8 cellular contexts compared by ENCODE assay signal in genomic region chr17:76623271-76624146, GRCh38. TPM values are rescaled to one million over a fixed set of nuclear protein-coding genes. Genes with fewer than 3 reads are reported as not detected.
DNase-seq lines count a peak whose midpoint lies in the region; ATAC-seq and TF ChIP-seq lines count a peak whose summit lies in the region.

No MANE protein-coding gene starts in this region.

- DNase-seq in GDM1 (lab: John Stamatoyannopoulos, UW) = peak; percentile 59
- DNase-seq in NB4 (ENCODE audit: low read depth) = peak; percentile 73
- DNase-seq in T-helper 1 cell = peak; percentile 37 to 69 (median 66)
- peak; percentile 37 for DNase-seq in activated naive CD8-positive, alpha-beta T cell treated with anti-CD3 and anti-CD28 coated beads, Interleukin-2, amount 50 U/mL, for 16 hours (ENCODE audit: low read depth, low spot score)
- peak; percentile 61 to 90 (median 72) for DNase-seq in heart left ventricle
- peak; percentile 27 for DNase-seq in putamen (ENCODE audit: low spot score)
- DNase-seq in vagina (ENCODE audit: extremely low spot score in 2 of 2) = no peak

- H3K36me3 ChIP-seq in heart left ventricle (peaks cover 0 to 9% (median 0%) of the 10 kb centered on the region in 9 donors), vagina (no peaks in the 10 kb centered on the region)

- no peaks in the 10 kb centered on the region for H3K9me3 ChIP-seq in heart left ventricle
- H3K9me3 ChIP-seq in vagina = no peaks in the 10 kb centered on the region

- WGBS in heart left ventricle, 4 donors = 28 to 32% (median 31%) methylated on average over 18 of the region's 18 CpGs

- H3K4me1 ChIP-seq in heart left ventricle (peaks cover 0 to 7% (median 0%) of the 10 kb centered on the region in 12 donors), vagina (peaks cover 9% of the 10 kb centered on the region)

- ATAC-seq in heart left ventricle = peak; percentile 47 to 95 (median 90)
- no peak for ATAC-seq in HG02571 (IDR thresholded peaks at IDR 0.05; ENCODE audit: unreplicated experiment)

- intact Hi-C loops in heart left ventricle (cut with DNase I) (loop anchor here (1.0 to 10.0 kb wide), 11 partner anchors 36 to 101 kb away; partner anchors contain the start of genes MXRA7 (in 2 of the 10) and ST6GALNAC2 (in 1 of the 10)), vagina (cut with DNase I) (no loop called here)

- H3K4me3 ChIP-seq in NB4 (ENCODE audit: low read depth, low read length) (no peak overlapping the region), heart left ventricle (no peak overlapping the region), vagina (no peak overlapping the region)

- H3K27ac ChIP-seq in heart left ventricle (no peak overlapping the region), vagina (no peak overlapping the region)

- no peaks in the 10 kb centered on the region for H3K27me3 ChIP-seq in heart left ventricle
- no peaks in the 10 kb centered on the region for H3K27me3 ChIP-seq in vagina

- TF ChIP-seq POLR2A in NB4 (IDR thresholded peaks at IDR 0.05; ENCODE audit: extremely low read depth, insufficient read length) = no peak
- no peak for TF ChIP-seq POLR2A in heart left ventricle (IDR thresholded peaks at IDR 0.05)
- TF ChIP-seq POLR2A in vagina (IDR thresholded peaks at IDR 0.05) = no peak

- peak; percentile 90 for TF ChIP-seq CTCF in NB4 (IDR thresholded peaks at IDR 0.05; ENCODE audit: low read depth, low read length)
- peak; percentile 93 to 98 (median 96) for TF ChIP-seq CTCF in heart left ventricle (IDR thresholded peaks at IDR 0.05)
- TF ChIP-seq CTCF in vagina (IDR thresholded peaks at IDR 0.05) = peak; percentile 89 to 96 (median 93)

RNA-seq across cellular contexts. Expression of gene ST6GALNAC1, which starts 20.0 kb away (rescaled TPM):
- total RNA-seq in heart left ventricle = 10 to 100 TPM in 1 of 9 donors, 1 to 10 TPM in 8; 1.7 to 10.3 (median 3.5) TPM
- polyA plus RNA-seq in heart left ventricle = 1 to 10 TPM; 3.1 to 4.2 TPM
- 4.4 TPM for total RNA-seq in vagina

RNA-seq across cellular contexts. Expression of gene ST6GALNAC2, which starts 37.8 kb away (rescaled TPM):
- total RNA-seq in heart left ventricle (1 to 10 TPM; 3.3 to 7.8 (median 5.6) TPM), vagina (24.8 TPM)
- 1 to 10 TPM; 2.1 to 2.3 TPM for polyA plus RNA-seq in heart left ventricle

Comparison
In these comparisons a context has a peak if more than half of its experiments do, and no peak if none do; other contexts are left out.
1. DNase-seq: peak in GDM1 (single experiment), NB4 (single experiment), T-helper 1 cell (5 of 5), activated naive CD8-positive, alpha-beta T cell treated with anti-CD3 and anti-CD28 coated beads, Interleukin-2, amount 50 U/mL, for 16 hours (single experiment), heart left ventricle (5 of 5) and putamen (single experiment); none in vagina (0 of 2).
2. Peak in every context shown above with its lines, with median percentiles within 50 percentile points of each other: CTCF ChIP-seq.